8 cellular contexts compared by ENCODE assay signal in the genomic region with DNA sequence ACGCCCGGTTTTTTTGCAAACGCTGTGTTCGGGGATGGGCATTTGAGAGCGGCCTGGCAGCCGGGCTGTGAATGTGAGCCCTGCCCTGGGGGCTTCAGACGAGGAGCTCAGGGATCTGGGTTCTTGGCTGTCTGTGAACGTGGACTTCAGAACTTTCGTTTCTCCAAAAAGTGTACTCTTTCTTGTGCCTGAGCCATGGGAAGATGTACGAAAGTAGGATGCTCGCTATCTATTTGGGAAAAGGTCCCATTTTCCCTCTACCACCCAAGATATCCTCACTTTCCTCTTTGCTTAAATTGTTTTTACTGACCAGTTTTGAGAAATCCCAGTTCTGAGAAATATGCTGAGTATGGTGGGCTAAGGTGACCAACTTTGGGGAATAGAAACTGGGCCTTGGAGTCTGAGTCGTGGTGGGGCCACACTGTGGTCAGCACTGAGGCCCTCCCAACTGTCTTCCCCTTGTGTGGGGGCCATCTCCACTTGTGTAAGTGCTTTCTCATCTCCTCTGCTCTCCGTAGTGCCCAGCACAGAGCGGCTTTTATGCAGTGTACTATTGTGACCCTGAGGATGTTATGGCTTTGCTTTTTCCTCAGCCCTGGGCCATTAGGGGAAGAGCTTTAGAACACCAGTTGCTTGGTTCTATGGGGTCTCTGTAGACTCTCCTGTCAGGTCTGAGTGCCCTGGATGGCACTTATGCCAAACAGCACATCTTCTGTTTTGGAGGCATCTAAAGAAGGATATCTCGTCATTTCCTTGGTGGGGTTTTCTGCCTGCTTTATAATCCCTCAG. TPM values are rescaled to one million over a fixed set of nuclear protein-coding genes. Genes with fewer than 3 reads are reported as not detected.
DNase-seq lines count a peak whose midpoint lies in the region; ATAC-seq, FAIRE-seq and TF ChIP-seq lines count a peak whose summit lies in the region.

No MANE protein-coding gene starts in this region.

- TF ChIP-seq CTCF in choroid plexus epithelial cell (conservative IDR thresholded peaks at IDR 0.05; ENCODE audit: low read depth, low read length) (no peak), omental fat pad (IDR thresholded peaks at IDR 0.05) (no peak)

- H3K9me3 Mint-ChIP-seq in naive B cell = no peaks in the 10 kb centered on the region

- H3K4me3 ChIP-seq in choroid plexus epithelial cell (ENCODE audit: low read depth, low read length) = peak overlapping the region; percentile 95

- DNase-seq in NAMALWA (ENCODE audit: low spot score) (peak; percentile 66), choroid plexus epithelial cell (ENCODE audit: low read depth) (no peak), naive B cell (no peak), kidney tubule cell (ENCODE audit: low spot score) (no peak), HTR-8/SVneo (ENCODE audit: insufficient read length, low spot score) (no peak), omental fat pad (ENCODE audit: low spot score) (no peak)
- DNase-seq in activated CD8-positive, alpha-beta memory T cell treated with anti-CD3 and anti-CD28 coated beads, Interleukin-2, amount 50 U/mL, for 48 hours = no peak

- peak overlapping the region; percentile 98 to 100 (median 99) for H3K27ac Mint-ChIP-seq in naive B cell

- peaks cover 9 to 11% of the 10 kb centered on the region in 2 donors for H3K36me3 Mint-ChIP-seq in naive B cell

- FAIRE-seq in HTR-8/SVneo (lab: Jason Lieb, UNC) = no peak

- H3K27me3 Mint-ChIP-seq in naive B cell = no peaks in the 10 kb centered on the region

- peak overlapping the region; percentile 92 to 97 (median 94) for H3K4me3 Mint-ChIP-seq in naive B cell

- H3K4me1 Mint-ChIP-seq in naive B cell = peaks cover 49 to 70% (median 69%) of the 10 kb centered on the region in 3 donors

- ATAC-seq in GM19035 (IDR thresholded peaks at IDR 0.05; ENCODE audit: unreplicated experiment) (peak; percentile 24), naive B cell (ENCODE audit: low read depth in 2 of 2) (no peak), omental fat pad (ENCODE audit: low FRiP score) (no peak)

RNA-seq across cellular contexts. Expression of a gene that starts 0.9 kb away (rescaled TPM):
- 100 to 1,000 TPM; 226 to 512 (median 348) TPM for polyA plus RNA-seq in naive B cell (ENCODE audit: low read depth in 6 of 6)
- 100 to 1,000 TPM; 106 to 160 (median 127) TPM for total RNA-seq in omental fat pad

RNA-seq across cellular contexts. Expression of a gene that starts 19.9 kb away (rescaled TPM):
- polyA plus RNA-seq in naive B cell (ENCODE audit: low read depth in 6 of 6) = not detected
- not detected for total RNA-seq in omental fat pad

RNA-seq across cellular contexts. Expression of a gene that starts 36.9 kb away (rescaled TPM):
- polyA plus RNA-seq in naive B cell (ENCODE audit: low read depth in 6 of 6) = 10 to 100 TPM; 26.3 to 53.0 (median 31.4) TPM
- total RNA-seq in omental fat pad = 10 to 100 TPM; 10.0 to 43.5 (median 21.3) TPM

RNA-seq across cellular contexts. Expression of a gene that starts 47.7 kb away (rescaled TPM):
- polyA plus RNA-seq in naive B cell (ENCODE audit: low read depth in 6 of 6) = under 1 TPM in 3 of 6 donors, not detected in 3; 0.16 to 0.31 (median 0.17) TPM
- not detected for total RNA-seq in omental fat pad

RNA-seq across cellular contexts. Expression of a gene that starts 58.7 kb away (rescaled TPM):
- 10 to 100 TPM in 1 of 6 donors, 1 to 10 TPM in 5; 1.9 to 18.5 (median 4.1) TPM for polyA plus RNA-seq in naive B cell (ENCODE audit: low read depth in 6 of 6)
- total RNA-seq in omental fat pad = 100 to 1,000 TPM in 3 of 4 donors, 10 to 100 TPM in 1; 64.9 to 209 (median 163) TPM
